Comparison of ENCODE assay signal across 8 cellular contexts in genomic region chr11:119148855-119149370, GRCh38. TPM values are rescaled to one million over a fixed set of nuclear protein-coding genes. Genes with fewer than 3 reads are reported as not detected.
DNase-seq lines count a peak whose midpoint lies in the region; ATAC-seq and TF ChIP-seq lines count a peak whose summit lies in the region.

ABCG4 (plus strand) TSS chr11:119149052; CDS start chr11:119149966, 914 bp downstream.

- H3K4me3 Mint-ChIP-seq in MCF 10A (ENCODE audit: unreplicated experiment), result peak within 1 kb of the TSS; percentile 67
- H3K4me3 Mint-ChIP-seq in stimulated activated naive B cell treated with anti-CD40 and anti-IgM and Interleukin-4, amounts not matched to agents 10 μg/mL and 1 μg/mL and 100 μg/mL, for 72 hours, result peak within 1 kb of the TSS; percentile 71 to 72

- BruUV-seq in PC-3 (replicated peaks; lab: Mats Ljungman, UMichigan), result no TSS peak
- no TSS peak for BruUV-seq in MCF 10A (replicated peaks; lab: Mats Ljungman, UMichigan)

- POLR2A ChIA-PET in PC-3 (lab: Charles Lee; ENCODE audit: unreplicated experiment) (interaction anchor here (0.5 kb wide), 1 partner anchor 47 kb away, joined by 7 read pairs; the partner anchor contains the start of gene DPAGT1), MCF 10A (lab: Yijun Ruan, JAX) (interaction anchor here (0.6 to 1.2 kb wide), 2 partner anchors 55 to 81 kb away, joined by 3 to 4 read pairs; no protein-coding TSS in a partner anchor)

- H3K4me1 Mint-ChIP-seq in MCF 10A (ENCODE audit: insufficient read depth, unreplicated experiment), result no peaks in the 10 kb centered on the region
- peaks cover 12 to 15% of the 10 kb centered on the region in 2 donors for H3K4me1 Mint-ChIP-seq in stimulated activated naive B cell treated with anti-CD40 and anti-IgM and Interleukin-4, amounts not matched to agents 10 μg/mL and 1 μg/mL and 100 μg/mL, for 72 hours

- H3K36me3 ChIP-seq in PC-3 (ENCODE audit: low read depth, low read length), result no peaks in the 10 kb centered on the region

- no peak within 1 kb of the TSS for H3K27ac ChIP-seq in PC-3 (ENCODE audit: low read length)

- intact Hi-C loops in PC-3 (cut with micrococcal nuclease) (loop anchor here (10.0 kb wide), 1 partner anchor 146 kb away; no protein-coding TSS in a partner anchor), MCF 10A (cut with micrococcal nuclease) (no loop called here), posterior vena cava (cut with DNase I) (loop anchor here in 1 of 2 donors (10.0 kb wide), 1 partner anchor 46 kb away; no protein-coding TSS in a partner anchor)

- CTCF ChIA-PET in PC-3 (lab: Charles Lee), result no interaction called here
- CTCF ChIA-PET in MCF 10A (lab: Yijun Ruan, JAX), result interaction anchor here (1.1 to 2.4 kb wide), 2 partner anchors 16 to 48 kb away, joined by 3 to 10 read pairs; no protein-coding TSS in a partner anchor

- H3K9me3 ChIP-seq in PC-3 (ENCODE audit: low read length), result no peaks in the 10 kb centered on the region

- H3K9ac ChIP-seq in PC-3 (ENCODE audit: low read length), result no peak within 1 kb of the TSS; the same call in 1 of the 2 replicates

- H3F3A ChIP-seq in PC-3 (ENCODE audit: low read length, unreplicated experiment), result no peaks in the 10 kb centered on the region

- peak within 1 kb of the TSS; percentile 99 for H3K4me2 ChIP-seq in PC-3 (ENCODE audit: low read length)

- ATAC-seq in PC-3 (peak; percentile 54), HG03135 (IDR thresholded peaks at IDR 0.05; ENCODE audit: unreplicated experiment) (no peak)
- ATAC-seq in stimulated activated naive B cell treated with anti-CD40 and anti-IgM and Interleukin-4, amounts not matched to agents 10 μg/mL and 1 μg/mL and 100 μg/mL, for 72 hours (replicated peaks), result peak; percentile 47 to 57

- no peaks in the 10 kb centered on the region for H3K36me3 Mint-ChIP-seq in MCF 10A (ENCODE audit: insufficient read depth, unreplicated experiment)
- H3K36me3 Mint-ChIP-seq in stimulated activated naive B cell treated with anti-CD40 and anti-IgM and Interleukin-4, amounts not matched to agents 10 μg/mL and 1 μg/mL and 100 μg/mL, for 72 hours, result no peaks in the 10 kb centered on the region

- H3K27me3 ChIP-seq in PC-3 (ENCODE audit: low read length), result no peaks in the 10 kb centered on the region

- H3K4me3 ChIP-seq in GM08714 (ENCODE audit: low read length) (peak within 1 kb of the TSS; percentile 27; the same call in 1 of the 2 replicates), PC-3 (ENCODE audit: low read length) (peak within 1 kb of the TSS; percentile 82)

- no peak within 1 kb of the TSS for H3K27ac Mint-ChIP-seq in MCF 10A (ENCODE audit: low read depth, unreplicated experiment)
- H3K27ac Mint-ChIP-seq in stimulated activated naive B cell treated with anti-CD40 and anti-IgM and Interleukin-4, amounts not matched to agents 10 μg/mL and 1 μg/mL and 100 μg/mL, for 72 hours, result no peak within 1 kb of the TSS

- H3K9me3 Mint-ChIP-seq in MCF 10A (ENCODE audit: unreplicated experiment), result no peaks in the 10 kb centered on the region
- H3K9me3 Mint-ChIP-seq in stimulated activated naive B cell treated with anti-CD40 and anti-IgM and Interleukin-4, amounts not matched to agents 10 μg/mL and 1 μg/mL and 100 μg/mL, for 72 hours, result no peaks in the 10 kb centered on the region

- H3K27me3 Mint-ChIP-seq in MCF 10A (ENCODE audit: insufficient read depth, unreplicated experiment), result peaks cover 16% of the 10 kb centered on the region
- H3K27me3 Mint-ChIP-seq in stimulated activated naive B cell treated with anti-CD40 and anti-IgM and Interleukin-4, amounts not matched to agents 10 μg/mL and 1 μg/mL and 100 μg/mL, for 72 hours, result peaks cover 68 to 80% of the 10 kb centered on the region in 2 donors

- TF ChIP-seq CTCF in PC-3 (conservative IDR thresholded peaks at IDR 0.05; ENCODE audit: low read depth, low read length) (no peak), MCF 10A (IDR thresholded peaks at IDR 0.05; ENCODE audit: unreplicated experiment) (no peak)

- DNase-seq in PC-3, result peak; percentile 21
- DNase-seq in MCF 10A (ENCODE audit: unreplicated experiment), result peak; percentile 14
- peak; percentile 56 for DNase-seq in left kidney (ENCODE audit: low read depth, low spot score)
- DNase-seq in stimulated activated naive B cell treated with anti-CD40 and anti-IgM and Interleukin-4, amounts not matched to agents 10 μg/mL and 1 μg/mL and 100 μg/mL, for 72 hours, result no peak
- DNase-seq in posterior vena cava (ENCODE audit: low spot score), result no peak
- no peak for DNase-seq in NOMO-1 treated with DMSO at 0.1 percent for 48 hours (lab: John Stamatoyannopoulos, UW; ENCODE audit: unreplicated experiment)

- H3K79me2 ChIP-seq in PC-3 (ENCODE audit: low read length), result no peaks in the 10 kb centered on the region

- H3K4me1 ChIP-seq in PC-3 (ENCODE audit: insufficient read depth, low read length), result 0 out of 2 replicates have a peak, but pooled peaks cover 3% of the 10 kb centered on the region

- H2AFZ ChIP-seq in PC-3 (ENCODE audit: low read length), result peak within 1 kb of the TSS; percentile 99

- H4K20me1 ChIP-seq in PC-3 (ENCODE audit: low read length), result no peaks in the 10 kb centered on the region

- H3K9me2 ChIP-seq in PC-3 (replicated peaks; ENCODE audit: low read length), result no peaks in the 10 kb centered on the region

RNA-seq across cellular contexts. Expression of gene ABCG4, which starts in this region (rescaled TPM):
- 0.15 and 0.63 TPM in 2 replicates for total RNA-seq in PC-3 (2014; rRNA removed)
- not detected in 2 replicates for total RNA-seq in MCF 10A (2022)
- under 1 TPM; 0.23 to 0.43 TPM for total RNA-seq in posterior vena cava

Comparison
In these comparisons a context has a peak if more than half of its experiments do, and no peak if none do; other contexts are left out.
1. Peak in DNase-seq, ATAC-seq, H3K4me3 ChIP-seq and H3K4me2 ChIP-seq in PC-3; RNA of the gene not detected or under 1 TPM.
2. Peak in DNase-seq in MCF 10A; RNA of the gene not detected or under 1 TPM.